1 cellular context compared by ENCODE assay signal in the genomic region with DNA sequence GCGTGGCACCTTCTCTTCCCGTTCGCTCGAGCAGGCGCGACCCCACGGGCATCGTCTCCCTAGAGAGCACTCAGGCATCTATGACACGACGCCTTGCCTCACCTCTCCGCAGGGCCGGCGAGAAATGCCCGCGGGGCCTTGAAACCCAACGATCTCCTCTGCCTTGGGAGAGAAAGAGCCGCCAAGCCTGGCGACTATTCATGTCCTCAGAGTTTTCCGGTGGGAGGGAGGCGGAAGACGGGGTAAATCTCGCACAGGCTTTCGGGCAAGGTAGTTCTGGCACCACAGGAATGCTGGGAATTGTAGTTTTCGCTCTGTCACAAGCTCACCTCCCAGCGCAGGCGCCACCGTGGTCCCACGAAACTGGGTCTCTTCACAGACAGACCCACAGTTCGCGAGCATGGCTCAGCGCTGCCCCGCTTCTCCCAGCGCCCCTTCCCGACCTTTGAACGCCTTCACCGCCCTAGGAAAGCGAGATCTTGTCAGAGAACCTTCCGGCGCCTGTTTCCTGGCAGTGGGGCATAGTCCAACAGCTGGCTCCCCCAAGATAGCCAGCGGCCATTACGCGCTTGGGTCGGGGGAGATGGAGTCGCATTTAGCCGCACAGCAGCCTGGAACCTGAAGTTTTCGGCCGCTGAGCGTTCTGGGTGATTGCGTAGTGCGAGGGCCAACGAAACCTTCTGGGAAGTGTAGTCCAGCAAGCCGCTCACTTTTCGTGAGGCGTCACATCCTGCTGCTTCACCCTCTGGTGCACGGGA.
A peak's percentile ranks its signal among the peaks of the same experiment; 100 is the strongest.
TF ChIP-seq lines count a peak whose summit lies in the region.

A gene with protein sequence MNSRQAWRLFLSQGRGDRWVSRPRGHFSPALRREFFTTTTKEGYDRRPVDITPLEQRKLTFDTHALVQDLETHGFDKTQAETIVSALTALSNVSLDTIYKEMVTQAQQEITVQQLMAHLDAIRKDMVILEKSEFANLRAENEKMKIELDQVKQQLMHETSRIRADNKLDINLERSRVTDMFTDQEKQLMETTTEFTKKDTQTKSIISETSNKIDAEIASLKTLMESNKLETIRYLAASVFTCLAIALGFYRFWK (minus strand): TSS at position 597 of the 758 bp plus-strand sequence. CDS start 395 bp downstream, at position 202.

TF ChIP-seq in HepG2, 621 proteins besides CTCF, POLR2A, EP300 and RAD21 (continued from another document and continues in another):
- TF ChIP-seq, protein P1, sequence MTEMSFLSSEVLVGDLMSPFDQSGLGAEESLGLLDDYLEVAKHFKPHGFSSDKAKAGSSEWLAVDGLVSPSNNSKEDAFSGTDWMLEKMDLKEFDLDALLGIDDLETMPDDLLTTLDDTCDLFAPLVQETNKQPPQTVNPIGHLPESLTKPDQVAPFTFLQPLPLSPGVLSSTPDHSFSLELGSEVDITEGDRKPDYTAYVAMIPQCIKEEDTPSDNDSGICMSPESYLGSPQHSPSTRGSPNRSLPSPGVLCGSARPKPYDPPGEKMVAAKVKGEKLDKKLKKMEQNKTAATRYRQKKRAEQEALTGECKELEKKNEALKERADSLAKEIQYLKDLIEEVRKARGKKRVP (CRISPR knock-in tag; IDR thresholded peaks at IDR 0.05), result peak in 1 of 2 experiments; percentile 96; a peak in 2 of 4 replicates
- TF ChIP-seq ZNF547 (CRISPR knock-in tag; IDR thresholded peaks at IDR 0.05), result peak; percentile 58; the same call in 1 of the 2 replicates
- TF ChIP-seq ZNF317 (CRISPR knock-in tag; IDR thresholded peaks at IDR 0.05), result no peak; the same call in 1 of the 2 replicates
- no peak; the same call in 1 of the 2 replicates for TF ChIP-seq RELA (CRISPR knock-in tag; IDR thresholded peaks at IDR 0.05)
- no peak; the same call in 1 of the 2 replicates for TF ChIP-seq CBX5 (CRISPR knock-in tag; IDR thresholded peaks at IDR 0.05; ENCODE audit: borderline replicate concordance)
- peak; percentile 76 for TF ChIP-seq SP5 (CRISPR knock-in tag; IDR thresholded peaks at IDR 0.05; ENCODE audit: borderline replicate concordance, low read depth)
- TF ChIP-seq AGO1 (IDR thresholded peaks at IDR 0.05; ENCODE audit: low read depth, low read length, poor library complexity, severe bottlenecking), result peak; percentile 62
- peak; percentile 63 for TF ChIP-seq DR1 (CRISPR knock-in tag; IDR thresholded peaks at IDR 0.05)
- no peak for TF ChIP-seq NPAS2 (CRISPR knock-in tag; IDR thresholded peaks at IDR 0.05; ENCODE audit: borderline replicate concordance)
- TF ChIP-seq, protein P2, sequence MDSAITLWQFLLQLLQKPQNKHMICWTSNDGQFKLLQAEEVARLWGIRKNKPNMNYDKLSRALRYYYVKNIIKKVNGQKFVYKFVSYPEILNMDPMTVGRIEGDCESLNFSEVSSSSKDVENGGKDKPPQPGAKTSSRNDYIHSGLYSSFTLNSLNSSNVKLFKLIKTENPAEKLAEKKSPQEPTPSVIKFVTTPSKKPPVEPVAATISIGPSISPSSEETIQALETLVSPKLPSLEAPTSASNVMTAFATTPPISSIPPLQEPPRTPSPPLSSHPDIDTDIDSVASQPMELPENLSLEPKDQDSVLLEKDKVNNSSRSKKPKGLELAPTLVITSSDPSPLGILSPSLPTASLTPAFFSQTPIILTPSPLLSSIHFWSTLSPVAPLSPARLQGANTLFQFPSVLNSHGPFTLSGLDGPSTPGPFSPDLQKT (CRISPR knock-in tag; IDR thresholded peaks at IDR 0.05; ENCODE audit: borderline replicate concordance), result no peak
- TF ChIP-seq, protein P3, sequence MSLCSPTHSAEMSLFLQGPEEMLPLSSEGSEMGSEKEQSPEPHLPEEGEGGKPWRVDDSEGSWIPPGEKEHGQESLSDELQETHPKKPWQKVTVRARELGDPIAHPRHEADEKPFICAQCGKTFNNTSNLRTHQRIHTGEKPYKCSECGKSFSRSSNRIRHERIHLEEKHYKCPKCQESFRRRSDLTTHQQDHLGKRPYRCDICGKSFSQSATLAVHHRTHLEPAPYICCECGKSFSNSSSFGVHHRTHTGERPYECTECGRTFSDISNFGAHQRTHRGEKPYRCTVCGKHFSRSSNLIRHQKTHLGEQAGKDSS (CRISPR knock-in tag; IDR thresholded peaks at IDR 0.05; ENCODE audit: borderline replicate concordance, low read depth), result peak; percentile 89
- no peak; the same call in 1 of the 2 replicates for TF ChIP-seq SIX4 (CRISPR knock-in tag; IDR thresholded peaks at IDR 0.05)
- TF ChIP-seq KMT2B (CRISPR knock-in tag; IDR thresholded peaks at IDR 0.05), result peak; percentile 72; the same call in 1 of the 2 replicates
- TF ChIP-seq, protein P4, sequence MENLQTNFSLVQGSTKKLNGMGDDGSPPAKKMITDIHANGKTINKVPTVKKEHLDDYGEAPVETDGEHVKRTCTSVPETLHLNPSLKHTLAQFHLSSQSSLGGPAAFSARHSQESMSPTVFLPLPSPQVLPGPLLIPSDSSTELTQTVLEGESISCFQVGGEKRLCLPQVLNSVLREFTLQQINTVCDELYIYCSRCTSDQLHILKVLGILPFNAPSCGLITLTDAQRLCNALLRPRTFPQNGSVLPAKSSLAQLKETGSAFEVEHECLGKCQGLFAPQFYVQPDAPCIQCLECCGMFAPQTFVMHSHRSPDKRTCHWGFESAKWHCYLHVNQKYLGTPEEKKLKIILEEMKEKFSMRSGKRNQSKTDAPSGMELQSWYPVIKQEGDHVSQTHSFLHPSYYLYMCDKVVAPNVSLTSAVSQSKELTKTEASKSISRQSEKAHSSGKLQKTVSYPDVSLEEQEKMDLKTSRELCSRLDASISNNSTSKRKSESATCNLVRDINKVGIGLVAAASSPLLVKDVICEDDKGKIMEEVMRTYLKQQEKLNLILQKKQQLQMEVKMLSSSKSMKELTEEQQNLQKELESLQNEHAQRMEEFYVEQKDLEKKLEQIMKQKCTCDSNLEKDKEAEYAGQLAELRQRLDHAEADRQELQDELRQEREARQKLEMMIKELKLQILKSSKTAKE (CRISPR knock-in tag; IDR thresholded peaks at IDR 0.05; ENCODE audit: borderline replicate concordance), result no peak
- no peak for TF ChIP-seq ZNF10 (CRISPR knock-in tag; IDR thresholded peaks at IDR 0.05; ENCODE audit: borderline replicate concordance, low read depth)
- TF ChIP-seq, protein P5, sequence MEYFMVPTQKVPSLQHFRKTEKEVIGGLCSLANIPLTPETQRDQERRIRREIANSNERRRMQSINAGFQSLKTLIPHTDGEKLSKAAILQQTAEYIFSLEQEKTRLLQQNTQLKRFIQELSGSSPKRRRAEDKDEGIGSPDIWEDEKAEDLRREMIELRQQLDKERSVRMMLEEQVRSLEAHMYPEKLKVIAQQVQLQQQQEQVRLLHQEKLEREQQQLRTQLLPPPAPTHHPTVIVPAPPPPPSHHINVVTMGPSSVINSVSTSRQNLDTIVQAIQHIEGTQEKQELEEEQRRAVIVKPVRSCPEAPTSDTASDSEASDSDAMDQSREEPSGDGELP (IDR thresholded peaks at IDR 0.05; ENCODE audit: borderline replicate concordance, low read depth), result peak; percentile 98
- no peak for TF ChIP-seq ZNF260 (CRISPR knock-in tag; IDR thresholded peaks at IDR 0.05; ENCODE audit: borderline replicate concordance, low read depth)
- peak; percentile 23; the same call in 1 of the 2 replicates for TF ChIP-seq NCOA2 (CRISPR knock-in tag; IDR thresholded peaks at IDR 0.05)
- TF ChIP-seq, protein P6, sequence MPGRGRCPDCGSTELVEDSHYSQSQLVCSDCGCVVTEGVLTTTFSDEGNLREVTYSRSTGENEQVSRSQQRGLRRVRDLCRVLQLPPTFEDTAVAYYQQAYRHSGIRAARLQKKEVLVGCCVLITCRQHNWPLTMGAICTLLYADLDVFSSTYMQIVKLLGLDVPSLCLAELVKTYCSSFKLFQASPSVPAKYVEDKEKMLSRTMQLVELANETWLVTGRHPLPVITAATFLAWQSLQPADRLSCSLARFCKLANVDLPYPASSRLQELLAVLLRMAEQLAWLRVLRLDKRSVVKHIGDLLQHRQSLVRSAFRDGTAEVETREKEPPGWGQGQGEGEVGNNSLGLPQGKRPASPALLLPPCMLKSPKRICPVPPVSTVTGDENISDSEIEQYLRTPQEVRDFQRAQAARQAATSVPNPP (CRISPR knock-in tag; IDR thresholded peaks at IDR 0.05), result 0 out of 2 replicates have a peak, but pooled peaks have one; percentile 25
- TF ChIP-seq ZNF776 (CRISPR knock-in tag; IDR thresholded peaks at IDR 0.05), result no peak; the same call in 1 of the 2 replicates
- TF ChIP-seq LCORL (IDR thresholded peaks at IDR 0.05), result no peak
- no peak for TF ChIP-seq LCORL (CRISPR knock-in tag; IDR thresholded peaks at IDR 0.05)
- no peak for TF ChIP-seq ZSCAN20 (CRISPR knock-in tag; IDR thresholded peaks at IDR 0.05; ENCODE audit: borderline replicate concordance)
- TF ChIP-seq, protein P7, sequence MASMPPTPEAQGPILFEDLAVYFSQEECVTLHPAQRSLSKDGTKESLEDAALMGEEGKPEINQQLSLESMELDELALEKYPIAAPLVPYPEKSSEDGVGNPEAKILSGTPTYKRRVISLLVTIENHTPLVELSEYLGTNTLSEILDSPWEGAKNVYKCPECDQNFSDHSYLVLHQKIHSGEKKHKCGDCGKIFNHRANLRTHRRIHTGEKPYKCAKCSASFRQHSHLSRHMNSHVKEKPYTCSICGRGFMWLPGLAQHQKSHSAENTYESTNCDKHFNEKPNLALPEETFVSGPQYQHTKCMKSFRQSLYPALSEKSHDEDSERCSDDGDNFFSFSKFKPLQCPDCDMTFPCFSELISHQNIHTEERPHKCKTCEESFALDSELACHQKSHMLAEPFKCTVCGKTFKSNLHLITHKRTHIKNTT (CRISPR knock-in tag; IDR thresholded peaks at IDR 0.05), result no peak
- TF ChIP-seq ZNF17 (CRISPR knock-in tag; IDR thresholded peaks at IDR 0.05), result no peak
- TF ChIP-seq ZNF329 (CRISPR knock-in tag; IDR thresholded peaks at IDR 0.05; ENCODE audit: low read depth), result peak; percentile 84; the same call in 1 of the 2 replicates
- no peak for TF ChIP-seq TCF12 (IDR thresholded peaks at IDR 0.05)
- no peak for TF ChIP-seq TCF12 (CRISPR knock-in tag; IDR thresholded peaks at IDR 0.05)
- no peak for TF ChIP-seq NR3C1 (CRISPR knock-in tag; IDR thresholded peaks at IDR 0.05)
- TF ChIP-seq, protein P8, sequence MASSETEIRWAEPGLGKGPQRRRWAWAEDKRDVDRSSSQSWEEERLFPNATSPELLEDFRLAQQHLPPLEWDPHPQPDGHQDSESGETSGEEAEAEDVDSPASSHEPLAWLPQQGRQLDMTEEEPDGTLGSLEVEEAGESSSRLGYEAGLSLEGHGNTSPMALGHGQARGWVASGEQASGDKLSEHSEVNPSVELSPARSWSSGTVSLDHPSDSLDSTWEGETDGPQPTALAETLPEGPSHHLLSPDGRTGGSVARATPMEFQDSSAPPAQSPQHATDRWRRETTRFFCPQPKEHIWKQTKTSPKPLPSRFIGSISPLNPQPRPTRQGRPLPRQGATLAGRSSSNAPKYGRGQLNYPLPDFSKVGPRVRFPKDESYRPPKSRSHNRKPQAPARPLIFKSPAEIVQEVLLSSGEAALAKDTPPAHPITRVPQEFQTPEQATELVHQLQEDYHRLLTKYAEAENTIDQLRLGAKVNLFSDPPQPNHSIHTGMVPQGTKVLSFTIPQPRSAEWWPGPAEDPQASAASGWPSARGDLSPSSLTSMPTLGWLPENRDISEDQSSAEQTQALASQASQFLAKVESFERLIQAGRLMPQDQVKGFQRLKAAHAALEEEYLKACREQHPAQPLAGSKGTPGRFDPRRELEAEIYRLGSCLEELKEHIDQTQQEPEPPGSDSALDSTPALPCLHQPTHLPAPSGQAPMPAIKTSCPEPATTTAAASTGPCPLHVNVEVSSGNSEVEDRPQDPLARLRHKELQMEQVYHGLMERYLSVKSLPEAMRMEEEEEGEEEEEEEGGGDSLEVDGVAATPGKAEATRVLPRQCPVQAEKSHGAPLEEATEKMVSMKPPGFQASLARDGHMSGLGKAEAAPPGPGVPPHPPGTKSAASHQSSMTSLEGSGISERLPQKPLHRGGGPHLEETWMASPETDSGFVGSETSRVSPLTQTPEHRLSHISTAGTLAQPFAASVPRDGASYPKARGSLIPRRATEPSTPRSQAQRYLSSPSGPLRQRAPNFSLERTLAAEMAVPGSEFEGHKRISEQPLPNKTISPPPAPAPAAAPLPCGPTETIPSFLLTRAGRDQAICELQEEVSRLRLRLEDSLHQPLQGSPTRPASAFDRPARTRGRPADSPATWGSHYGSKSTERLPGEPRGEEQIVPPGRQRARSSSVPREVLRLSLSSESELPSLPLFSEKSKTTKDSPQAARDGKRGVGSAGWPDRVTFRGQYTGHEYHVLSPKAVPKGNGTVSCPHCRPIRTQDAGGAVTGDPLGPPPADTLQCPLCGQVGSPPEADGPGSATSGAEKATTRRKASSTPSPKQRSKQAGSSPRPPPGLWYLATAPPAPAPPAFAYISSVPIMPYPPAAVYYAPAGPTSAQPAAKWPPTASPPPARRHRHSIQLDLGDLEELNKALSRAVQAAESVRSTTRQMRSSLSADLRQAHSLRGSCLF (CRISPR knock-in tag; IDR thresholded peaks at IDR 0.05; ENCODE audit: borderline replicate concordance), result peak; percentile 23; the same call in 1 of the 2 replicates
- TF ChIP-seq ZNF674 (CRISPR knock-in tag; IDR thresholded peaks at IDR 0.05; ENCODE audit: low read depth), result no peak
- peak; percentile 66; the same call in 1 of the 2 replicates for TF ChIP-seq ZNF331 (CRISPR knock-in tag; IDR thresholded peaks at IDR 0.05)
- peak; percentile 77 for TF ChIP-seq BORCS8-MEF2B (CRISPR knock-in tag; IDR thresholded peaks at IDR 0.05)
- TF ChIP-seq, protein P9, sequence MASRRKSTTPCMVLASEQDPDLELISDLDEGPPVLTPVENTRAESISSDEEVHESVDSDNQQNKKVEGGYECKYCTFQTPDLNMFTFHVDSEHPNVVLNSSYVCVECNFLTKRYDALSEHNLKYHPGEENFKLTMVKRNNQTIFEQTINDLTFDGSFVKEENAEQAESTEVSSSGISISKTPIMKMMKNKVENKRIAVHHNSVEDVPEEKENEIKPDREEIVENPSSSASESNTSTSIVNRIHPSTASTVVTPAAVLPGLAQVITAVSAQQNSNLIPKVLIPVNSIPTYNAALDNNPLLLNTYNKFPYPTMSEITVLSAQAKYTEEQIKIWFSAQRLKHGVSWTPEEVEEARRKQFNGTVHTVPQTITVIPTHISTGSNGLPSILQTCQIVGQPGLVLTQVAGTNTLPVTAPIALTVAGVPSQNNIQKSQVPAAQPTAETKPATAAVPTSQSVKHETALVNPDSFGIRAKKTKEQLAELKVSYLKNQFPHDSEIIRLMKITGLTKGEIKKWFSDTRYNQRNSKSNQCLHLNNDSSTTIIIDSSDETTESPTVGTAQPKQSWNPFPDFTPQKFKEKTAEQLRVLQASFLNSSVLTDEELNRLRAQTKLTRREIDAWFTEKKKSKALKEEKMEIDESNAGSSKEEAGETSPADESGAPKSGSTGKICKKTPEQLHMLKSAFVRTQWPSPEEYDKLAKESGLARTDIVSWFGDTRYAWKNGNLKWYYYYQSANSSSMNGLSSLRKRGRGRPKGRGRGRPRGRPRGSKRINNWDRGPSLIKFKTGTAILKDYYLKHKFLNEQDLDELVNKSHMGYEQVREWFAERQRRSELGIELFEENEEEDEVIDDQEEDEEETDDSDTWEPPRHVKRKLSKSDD (CRISPR knock-in tag; IDR thresholded peaks at IDR 0.05; ENCODE audit: low read depth), result 0 out of 2 replicates have a peak, but pooled peaks have one; percentile 22
- TF ChIP-seq, protein P10, sequence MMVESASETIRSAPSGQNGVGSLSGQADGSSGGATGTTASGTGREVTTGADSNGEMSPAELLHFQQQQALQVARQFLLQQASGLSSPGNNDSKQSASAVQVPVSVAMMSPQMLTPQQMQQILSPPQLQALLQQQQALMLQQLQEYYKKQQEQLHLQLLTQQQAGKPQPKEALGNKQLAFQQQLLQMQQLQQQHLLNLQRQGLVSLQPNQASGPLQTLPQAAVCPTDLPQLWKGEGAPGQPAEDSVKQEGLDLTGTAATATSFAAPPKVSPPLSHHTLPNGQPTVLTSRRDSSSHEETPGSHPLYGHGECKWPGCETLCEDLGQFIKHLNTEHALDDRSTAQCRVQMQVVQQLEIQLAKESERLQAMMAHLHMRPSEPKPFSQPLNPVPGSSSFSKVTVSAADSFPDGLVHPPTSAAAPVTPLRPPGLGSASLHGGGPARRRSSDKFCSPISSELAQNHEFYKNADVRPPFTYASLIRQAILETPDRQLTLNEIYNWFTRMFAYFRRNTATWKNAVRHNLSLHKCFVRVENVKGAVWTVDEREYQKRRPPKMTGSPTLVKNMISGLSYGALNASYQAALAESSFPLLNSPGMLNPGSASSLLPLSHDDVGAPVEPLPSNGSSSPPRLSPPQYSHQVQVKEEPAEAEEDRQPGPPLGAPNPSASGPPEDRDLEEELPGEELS (CRISPR knock-in tag; IDR thresholded peaks at IDR 0.05), result peak; percentile 20; the same call in 1 of the 2 replicates
